14 cellular contexts compared by ENCODE assay signal in genomic region chr7:107172318-107173032, GRCh38. TPM values are rescaled to one million over a fixed set of nuclear protein-coding genes. Genes with fewer than 3 reads are reported as not detected.
DNase-seq lines count a peak whose midpoint lies in the region; FAIRE-seq and TF ChIP-seq lines count a peak whose summit lies in the region.
"Had no signal": no experiment of that assay in that cellular context is flagged by ENCODE, and none has a peak within 500 bp of the region (broad histone marks: within the 10 kb centered on the region; RNA-seq: fewer than 3 reads in every experiment).

No MANE protein-coding gene starts in this region.

- in situ Hi-C loops in GM13976 (cut with MboI; ENCODE audit: low sequenced_read_pairs, unreplicated experiment), result no loop called here

- no peaks in the 10 kb centered on the region for H3K9me3 ChIP-seq in iPS-18a (ENCODE audit: control insufficient read depth, low read depth, low read length)

- no peaks in the 10 kb centered on the region for H3K27me3 ChIP-seq in iPS-18a (ENCODE audit: control insufficient read depth, insufficient read depth, low read length)

- no peaks in the 10 kb centered on the region for H3K27me3 Mint-ChIP-seq in activated naive CD4-positive, alpha-beta T cell treated with anti-CD3 and anti-CD28 coated beads, Interleukin-2, amount 50 U/mL, for 24 hours
- H3K27me3 Mint-ChIP-seq: memory B cell had no signal

- H3K36me3 Mint-ChIP-seq in activated naive CD4-positive, alpha-beta T cell treated with anti-CD3 and anti-CD28 coated beads, Interleukin-2, amount 50 U/mL, for 24 hours, result peaks cover 10% of the 10 kb centered on the region

- no peak for DNase-seq in activated naive CD4-positive, alpha-beta T cell treated with anti-CD3 and anti-CD28 coated beads, Interleukin-2, amount 50 U/mL, for 16 hours
- DNase-seq in RCC 7860 (ENCODE audit: low spot score), result no peak
- no peak for DNase-seq in activated gamma-delta T cell treated with Interleukin-2 at 50 U/mL for 16 hours
- DNase-seq in HT-29 (ENCODE audit: low spot score), result no peak
- no peak for DNase-seq in GM13976 (ENCODE audit: low spot score)
- DNase-seq: activated CD8-positive, alpha-beta memory T cell treated with anti-CD3 and anti-CD28 coated beads, Interleukin-2, amount 50 U/mL, for 48 hours; DMS79 treated with DMSO at 0.1 percent for 48 hours; effector CD4-positive, alpha-beta T cell; NCI-H187 treated with DMSO at 0.1 percent for 48 hours had no signal

- H3K27ac Mint-ChIP-seq in activated naive CD4-positive, alpha-beta T cell treated with anti-CD3 and anti-CD28 coated beads, Interleukin-2, amount 50 U/mL, for 24 hours, result peak overlapping the region; percentile 96
- H3K27ac Mint-ChIP-seq: memory B cell had no signal

- no peaks in the 10 kb centered on the region for H3K36me3 ChIP-seq in iPS-18a (ENCODE audit: control insufficient read depth, low read depth, low read length)

- H3K4me1 ChIP-seq in iPS-18a (ENCODE audit: control insufficient read depth, low read depth, low read length), result peaks cover 28% of the 10 kb centered on the region

- no peak for TF ChIP-seq CTCF in GM13976 (IDR thresholded peaks at IDR 0.05; ENCODE audit: borderline replicate concordance, control extremely low read depth, extremely low read depth, insufficient read depth, missing control alignments)

- no peak overlapping the region for H3K9ac ChIP-seq in iPS-18a (ENCODE audit: low read length)

- peak overlapping the region; percentile 87 for H3K4me3 Mint-ChIP-seq in activated naive CD4-positive, alpha-beta T cell treated with anti-CD3 and anti-CD28 coated beads, Interleukin-2, amount 50 U/mL, for 24 hours
- H3K4me3 Mint-ChIP-seq: memory B cell had no signal

- no peak overlapping the region for H3K4me3 ChIP-seq in iPS-18a (ENCODE audit: low read length)

- FAIRE-seq in RCC 7860 (lab: Jason Lieb, UNC), result peak; percentile 78
- FAIRE-seq: urothelium cell line had no signal

- peak overlapping the region; percentile 28 for H3K27ac ChIP-seq in iPS-18a (ENCODE audit: low read length)
- peak overlapping the region; percentile 85 for H3K27ac ChIP-seq in temporal lobe (ENCODE audit: low read depth, low read length)

- H3K4me1 Mint-ChIP-seq in activated naive CD4-positive, alpha-beta T cell treated with anti-CD3 and anti-CD28 coated beads, Interleukin-2, amount 50 U/mL, for 24 hours, result peaks cover 63% of the 10 kb centered on the region

- no peaks in the 10 kb centered on the region for H3K9me3 Mint-ChIP-seq in activated naive CD4-positive, alpha-beta T cell treated with anti-CD3 and anti-CD28 coated beads, Interleukin-2, amount 50 U/mL, for 24 hours
- H3K9me3 Mint-ChIP-seq: memory B cell had no signal

RNA-seq across cellular contexts. Expression of gene HBP1, which starts 3.7 kb away (rescaled TPM):
- total RNA-seq in temporal lobe, result 46.7 TPM
- 21.8 TPM in 2 replicates for total RNA-seq in HT-29 (2014; rRNA removed; shearing (Covaris generic))
